ENCODE assay signal across 24 cellular contexts in the genomic region with DNA sequence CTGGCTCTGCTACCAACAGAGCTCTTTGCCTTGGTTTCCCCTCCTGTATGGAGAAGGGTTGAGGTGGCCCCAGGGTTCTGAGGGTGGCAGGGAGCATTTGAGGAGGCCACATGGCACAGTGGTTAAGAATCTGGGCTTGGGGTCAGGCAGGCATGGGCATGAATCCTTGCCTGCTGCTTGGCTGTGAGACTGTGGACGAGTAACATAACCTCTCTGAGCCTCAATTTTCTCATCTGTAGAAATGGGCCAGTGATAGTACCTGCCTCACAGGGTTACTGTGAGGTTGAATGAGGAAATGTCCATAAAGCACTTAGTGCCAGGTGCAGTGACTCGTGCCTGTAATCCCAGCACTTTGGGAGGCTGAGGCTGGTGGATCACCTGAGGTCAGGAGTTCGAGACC. TPM values are rescaled to one million over a fixed set of nuclear protein-coding genes. Genes with fewer than 3 reads are reported as not detected.
DNase-seq lines count a peak whose midpoint lies in the region; ATAC-seq, FAIRE-seq and TF ChIP-seq lines count a peak whose summit lies in the region.
"Had no signal": no experiment of that assay in that cellular context is flagged by ENCODE, and none has a peak within 500 bp of the region (broad histone marks: within the 10 kb centered on the region; RNA-seq: fewer than 3 reads in every experiment).

No MANE protein-coding gene starts in this region.

- POLR2A ChIA-PET in H1 (lab: Charles Lee; ENCODE audit: partially characterized antibody), result interaction anchor here (3.0 to 9.3 kb wide), 3 partner anchors 9 to 16 kb away, joined by 12 to 122 read pairs (median 47); no protein-coding TSS in a partner anchor
- POLR2A ChIA-PET in CD4-positive, alpha-beta T cell (lab: Charles Lee), result no interaction called here

- in situ Hi-C loops in transverse colon (cut with MboI; ENCODE audit: low pct_ligation_motif_present in 1 of 4, low pct_unique_long_range_greater_than_20kb in 1 of 4, low sequenced_read_pairs in 3 of 4), result no loop called here

- no peaks in the 10 kb centered on the region for H3K27me3 Mint-ChIP-seq in CD4-positive, alpha-beta T cell
- H3K27me3 Mint-ChIP-seq: activated naive CD8-positive, alpha-beta T cell treated with anti-CD3 and anti-CD28 coated beads, Interleukin-2, amount 50 U/mL, for 24 hours; activated T-helper 17 cell treated with anti-CD3 and anti-CD28 coated beads, Interleukin-2, amount 50 U/mL, for 72 hours; B cell; stimulated activated naive CD8-positive, alpha-beta T cell treated with anti-CD3 and anti-CD28 coated beads, Interleukin-15, amount 100 ng/mL, for 72 hours had no signal

- no peak overlapping the region for H4K5ac ChIP-seq in H1 (ENCODE audit: insufficient read length, low read depth, low read length)

- H2BK5ac ChIP-seq in H1 (ENCODE audit: low read depth, low read length), result 0 out of 2 replicates have a peak overlapping the region, but pooled peaks have one; percentile 71

- no peak overlapping the region for H3K4ac ChIP-seq in H1 (replicated peaks; ENCODE audit: insufficient read length, low read depth, low read length)

- no peaks in the 10 kb centered on the region for H3K27me3 ChIP-seq in heart left ventricle
- H3K27me3 ChIP-seq in H1 (replicated peaks in 1 of 4; ENCODE audit: control insufficient read depth in 3 of 4, extremely low read depth in 1 of 4, insufficient read depth in 3 of 4, low read length in 3 of 4), result no peaks in the 10 kb centered on the region
- no peaks in the 10 kb centered on the region for H3K27me3 ChIP-seq in psoas muscle (ENCODE audit: insufficient read depth in 3 of 3, low read length in 2 of 3)
- no peaks in the 10 kb centered on the region for H3K27me3 ChIP-seq in transverse colon
- no peaks in the 10 kb centered on the region for H3K27me3 ChIP-seq in CD4-positive, alpha-beta T cell (ENCODE audit: control insufficient read depth, insufficient read depth, low read length)
- H3K27me3 ChIP-seq: SJSA1 had no signal

- H3K4me3 Mint-ChIP-seq in CD4-positive, alpha-beta T cell, result no peak overlapping the region
- H3K4me3 Mint-ChIP-seq: activated naive CD8-positive, alpha-beta T cell treated with anti-CD3 and anti-CD28 coated beads, Interleukin-2, amount 50 U/mL, for 24 hours; activated T-helper 17 cell treated with anti-CD3 and anti-CD28 coated beads, Interleukin-2, amount 50 U/mL, for 72 hours; B cell; stimulated activated naive CD8-positive, alpha-beta T cell treated with anti-CD3 and anti-CD28 coated beads, Interleukin-15, amount 100 ng/mL, for 72 hours; T-helper 2 cell treated with Interferon-gamma antibody and Interleukin-4, amounts not matched to agents 5 μg/mL and 100 μg/mL, for 36 hours had no signal

- H3K9me3 Mint-ChIP-seq in CD4-positive, alpha-beta T cell, result no peaks in the 10 kb centered on the region
- H3K9me3 Mint-ChIP-seq: activated naive CD8-positive, alpha-beta T cell treated with anti-CD3 and anti-CD28 coated beads, Interleukin-2, amount 50 U/mL, for 24 hours; activated T-helper 17 cell treated with anti-CD3 and anti-CD28 coated beads, Interleukin-2, amount 50 U/mL, for 72 hours; stimulated activated naive CD8-positive, alpha-beta T cell treated with anti-CD3 and anti-CD28 coated beads, Interleukin-15, amount 100 ng/mL, for 72 hours; T-helper 2 cell treated with Interferon-gamma antibody and Interleukin-4, amounts not matched to agents 5 μg/mL and 100 μg/mL, for 36 hours had no signal

- whole genome bisulfite sequencing in heart left ventricle, 4 donors, result 80 to 92% (median 88%) methylated on average over 2 to 3 of the region's 3 CpGs
- WGBS in H1 (ENCODE audit: extremely low coverage in 1 of 2, insufficient coverage in 1 of 2, insufficient read length in 1 of 2, insufficient replicate concordance in 2 of 2, low coverage in 1 of 2, low lambda C conversion rate in 2 of 2, missing lambda C conversion rate in 1 of 2), 2 experiments, result 83% methylated on average over 3 of the region's 3 CpGs; no CpG with 5 or more reads in 1 of the 2 experiments
- WGBS in psoas muscle, 3 donors, result 69 to 77% (median 73%) methylated on average over 3 of the region's 3 CpGs
- 87% methylated on average over 3 of the region's 3 CpGs; no CpG with 5 or more reads in 1 of the 2 donors for WGBS in transverse colon (ENCODE audit: low coverage in 1 of 2), 2 donors

- no peaks in the 10 kb centered on the region for H3K36me3 Mint-ChIP-seq in CD4-positive, alpha-beta T cell (ENCODE audit: low read depth)

- no peak overlapping the region for H3K56ac ChIP-seq in H1 (replicated peaks; ENCODE audit: insufficient read length, low read depth, low read length)

- no peak overlapping the region for H3K18ac ChIP-seq in H1 (ENCODE audit: extremely low read depth, low read length)

- DNase-seq in heart left ventricle (no peak), left ventricle myocardium superior (no peak), H1 (ENCODE audit: low read depth in 1 of 2, low spot score in 2 of 2) (no peak), psoas muscle (no peak), transverse colon (no peak), kidney glomerular epithelial cell (lab: John Stamatoyannopoulos, UW) (no peak)
- no peak for DNase-seq in CD4-positive, alpha-beta T cell
- DNase-seq: 8988T; activated naive CD8-positive, alpha-beta T cell treated with anti-CD3 and anti-CD28 coated beads, Interleukin-2, amount 50 U/mL, for 24 hours; Kasumi-1; NCI-H1105; NCI-H2107; NCI-H526 treated with DMSO at 0.1 percent for 48 hours; OCI-M1; stimulated activated CD4-positive, alpha-beta T cell treated with anti-CD3 and anti-CD28 coated beads, Interleukin-2, amount 100 ng/mL, for 24 hours; stimulated activated naive CD8-positive, alpha-beta T cell treated with anti-CD3 and anti-CD28 coated beads, Interleukin-15, amount 100 ng/mL, for 72 hours had no signal

- no peak for FAIRE-seq in H1 (lab: Jason Lieb, UNC)
- FAIRE-seq: G401.6 had no signal

- H2BK120ac ChIP-seq in H1 (replicated peaks; ENCODE audit: low read depth, low read length), result no peak overlapping the region

- no peak for TF ChIP-seq CTCF in heart left ventricle (IDR thresholded peaks at IDR 0.05)
- TF ChIP-seq CTCF in H1 (IDR thresholded peaks at IDR 0.05; ENCODE audit: control extremely low read depth in 1 of 3, insufficient read depth in 1 of 3, low read depth in 1 of 3, low read length in 3 of 3), result no peak
- no peak for TF ChIP-seq CTCF in psoas muscle (IDR thresholded peaks at IDR 0.05)
- no peak for TF ChIP-seq CTCF in transverse colon (IDR thresholded peaks at IDR 0.05)
- no peak for TF ChIP-seq CTCF in CD4-positive, alpha-beta T cell (IDR thresholded peaks at IDR 0.05)

- H3K9me3 ChIP-seq in heart left ventricle, result no peaks in the 10 kb centered on the region
- H3K9me3 ChIP-seq in H1 (ENCODE audit: insufficient read depth in 2 of 2, low read depth in 1 of 2, low read length in 1 of 2), result no peaks in the 10 kb centered on the region
- H3K9me3 ChIP-seq in psoas muscle, result no peaks in the 10 kb centered on the region
- no peaks in the 10 kb centered on the region for H3K9me3 ChIP-seq in transverse colon
- no peaks in the 10 kb centered on the region for H3K9me3 ChIP-seq in CD4-positive, alpha-beta T cell (ENCODE audit: control insufficient read depth, low read length)
- H3K9me3 ChIP-seq: mucosa of descending colon, SJSA1 had no signal

- no peak overlapping the region for H2BK12ac ChIP-seq in H1 (ENCODE audit: low read depth, low read length)

- H3K79me1 ChIP-seq in H1 (ENCODE audit: low read depth, low read length), result peaks cover 33% of the 10 kb centered on the region

- H2BK15ac ChIP-seq in H1 (ENCODE audit: low read length), result no peak overlapping the region

- no peak for TF ChIP-seq RAD21 in H1 (IDR thresholded peaks at IDR 0.05 in 1 of 2, conservative IDR thresholded peaks at IDR 0.05 in 1 of 2; ENCODE audit: low read depth in 2 of 2, low read length in 2 of 2)

- H3K4me1 ChIP-seq in heart left ventricle (peaks cover 38 to 100% (median 98%) of the 10 kb centered on the region in 12 donors), H1 (replicated peaks in 1 of 4; ENCODE audit: control insufficient read depth in 3 of 4, insufficient read depth in 4 of 4, low read length in 3 of 4) (peaks cover 14 to 25% (median 18%) of the 10 kb centered on the region in 4 experiments), psoas muscle (peaks cover 99% of the 10 kb centered on the region), transverse colon (peaks cover 43 to 81% (median 72%) of the 10 kb centered on the region in 4 donors)

- CTCF ChIA-PET in H1 (lab: Charles Lee; ENCODE audit: partially characterized antibody), result interaction anchor here (1.0 to 32.0 kb wide), 5 partner anchors 2 to 59 kb away, joined by 3 to 571 read pairs (median 229); a partner anchor contains a TSS
- CTCF ChIA-PET in CD4-positive, alpha-beta T cell (lab: Charles Lee), result no interaction called here

- H3K9ac ChIP-seq in H1 (replicated peaks in 1 of 4; ENCODE audit: extremely low read depth in 1 of 4, low read depth in 3 of 4, low read length in 3 of 4), result no peak overlapping the region

- no peak for ATAC-seq in heart left ventricle
- no peak for ATAC-seq in left ventricle myocardium superior
- no peak for ATAC-seq in psoas muscle
- ATAC-seq in GM21737 (IDR thresholded peaks at IDR 0.05; ENCODE audit: unreplicated experiment), result no peak
- ATAC-seq in CD4-positive, alpha-beta T cell (ENCODE audit: poor library complexity), result no peak
- ATAC-seq: activated CD4-positive, CD25-positive, alpha-beta regulatory T cell treated with anti-CD3 and anti-CD28 coated beads, Interleukin-2, amount 50 U/mL, for 24 hours; activated naive CD8-positive, alpha-beta T cell treated with anti-CD3 and anti-CD28 coated beads, Interleukin-2, amount 50 U/mL, for 24 hours; activated T-helper 17 cell treated with anti-CD3 and anti-CD28 coated beads, Interleukin-2, amount 50 U/mL, for 72 hours; mucosa of descending colon; stimulated activated naive CD8-positive, alpha-beta T cell treated with anti-CD3 and anti-CD28 coated beads, Interleukin-15, amount 100 ng/mL, for 72 hours had no signal

- H3K27ac Mint-ChIP-seq in CD4-positive, alpha-beta T cell, result no peak overlapping the region
- H3K27ac Mint-ChIP-seq: activated naive CD8-positive, alpha-beta T cell treated with anti-CD3 and anti-CD28 coated beads, Interleukin-2, amount 50 U/mL, for 24 hours; activated T-helper 17 cell treated with anti-CD3 and anti-CD28 coated beads, Interleukin-2, amount 50 U/mL, for 72 hours; B cell; stimulated activated naive CD8-positive, alpha-beta T cell treated with anti-CD3 and anti-CD28 coated beads, Interleukin-15, amount 100 ng/mL, for 72 hours; T-helper 2 cell treated with Interferon-gamma antibody and Interleukin-4, amounts not matched to agents 5 μg/mL and 100 μg/mL, for 36 hours had no signal

- TF ChIP-seq POLR2A in heart left ventricle (IDR thresholded peaks at IDR 0.05), result no peak
- no peak for TF ChIP-seq POLR2A in H1 (IDR thresholded peaks at IDR 0.05; ENCODE audit: control extremely low read depth in 1 of 2, low read depth in 2 of 2, low read length in 2 of 2)
- TF ChIP-seq POLR2A in transverse colon (IDR thresholded peaks at IDR 0.05), result no peak

- no peak overlapping the region for H3K4me3 ChIP-seq in heart left ventricle
- no peak overlapping the region for H3K4me3 ChIP-seq in H1 (ENCODE audit: extremely low read depth in 1 of 4, insufficient read depth in 2 of 4, low read depth in 3 of 4, low read length in 4 of 4)
- no peak overlapping the region for H3K4me3 ChIP-seq in psoas muscle
- H3K4me3 ChIP-seq in transverse colon, result no peak overlapping the region
- H3K4me3 ChIP-seq: mucosa of descending colon, SJSA1 had no signal

- intact Hi-C loops in heart left ventricle (cut with DNase I) (no loop called here), left ventricle myocardium superior (cut with micrococcal nuclease) (no loop called here), psoas muscle (cut with DNase I) (no loop called here), transverse colon (cut with DNase I; ENCODE audit: low total_unique reads) (no loop called here)
- intact Hi-C loops in CD4-positive, alpha-beta T cell (cut with DNase I, micrococcal nuclease), result no loop called here

- peaks cover 16 to 97% of the 10 kb centered on the region in 2 experiments; a peak in 3 of 4 replicates for H3K79me2 ChIP-seq in H1 (ENCODE audit: control insufficient read depth in 1 of 2, insufficient read depth in 2 of 2, low read length in 2 of 2)

- H2AK5ac ChIP-seq in H1 (ENCODE audit: low read depth, low read length), result no peak overlapping the region

- H3K4me2 ChIP-seq in H1 (ENCODE audit: insufficient read depth in 1 of 2, low read depth in 2 of 2, low read length in 2 of 2), result no peak overlapping the region

- H2AFZ ChIP-seq in H1 (ENCODE audit: low read length), result no peak overlapping the region

- H4K91ac ChIP-seq in H1 (replicated peaks; ENCODE audit: insufficient read length, low read length), result no peak overlapping the region

- no peak overlapping the region for H4K8ac ChIP-seq in H1 (ENCODE audit: extremely low read depth, insufficient read depth, low read length)

- peak overlapping the region; percentile 3; the same call in 1 of the 2 replicates for H2BK20ac ChIP-seq in H1 (ENCODE audit: low read length)

- peaks cover 9 to 23% of the 10 kb centered on the region in 2 experiments for H4K20me1 ChIP-seq in H1 (replicated peaks in 1 of 2; ENCODE audit: control insufficient read depth in 1 of 2, insufficient read depth in 2 of 2, low read length in 2 of 2)

- H3K4me1 Mint-ChIP-seq in CD4-positive, alpha-beta T cell (ENCODE audit: low read depth), result no peaks in the 10 kb centered on the region
- H3K4me1 Mint-ChIP-seq: activated naive CD8-positive, alpha-beta T cell treated with anti-CD3 and anti-CD28 coated beads, Interleukin-2, amount 50 U/mL, for 24 hours; activated T-helper 17 cell treated with anti-CD3 and anti-CD28 coated beads, Interleukin-2, amount 50 U/mL, for 72 hours; stimulated activated naive CD8-positive, alpha-beta T cell treated with anti-CD3 and anti-CD28 coated beads, Interleukin-15, amount 100 ng/mL, for 72 hours had no signal

- no peak overlapping the region for H3K23ac ChIP-seq in H1 (ENCODE audit: insufficient read length)

- H3K14ac ChIP-seq in H1 (ENCODE audit: insufficient read length), result no peak overlapping the region

- H3K36me3 ChIP-seq in heart left ventricle (peaks cover 0 to 3% (median 0%) of the 10 kb centered on the region in 9 donors), H1 (ENCODE audit: control insufficient read depth in 2 of 4, insufficient read depth in 4 of 4, low read length in 3 of 4) (no peaks in the 10 kb centered on the region; a peak in 1 of 8 replicates), psoas muscle (ENCODE audit: insufficient read depth in 1 of 2, low read depth in 1 of 2) (no peaks in the 10 kb centered on the region), transverse colon (no peaks in the 10 kb centered on the region)

- TF ChIP-seq EP300 in H1 (IDR thresholded peaks at IDR 0.05; ENCODE audit: borderline replicate concordance in 1 of 2, low read depth in 2 of 2, low read length in 2 of 2), result no peak
- TF ChIP-seq EP300 in transverse colon (IDR thresholded peaks at IDR 0.05; ENCODE audit: low read depth), result no peak

- H3K27ac ChIP-seq in heart left ventricle (peak overlapping the region in 10 of 12 donors; percentile 14 to 89 (median 82)), H1 (ENCODE audit: low read depth, low read length) (no peak overlapping the region), psoas muscle (peak overlapping the region; percentile 86), transverse colon (peak overlapping the region; percentile 15 to 85 (median 76))
- H3K27ac ChIP-seq in CD4-positive, alpha-beta T cell (ENCODE audit: low read depth, low read length), result no peak overlapping the region
- H3K27ac ChIP-seq: SJSA1 had no signal

- H3K23me2 ChIP-seq in H1 (ENCODE audit: low read depth, low read length), result no peaks in the 10 kb centered on the region; the same call in 1 of the 2 replicates

RNA-seq across cellular contexts. Expression of a gene that starts 5.1 kb away (rescaled TPM):
- total RNA-seq in heart left ventricle, result 100 to 1,000 TPM in 2 of 9 donors, 10 to 100 TPM in 7; 50.2 to 156 (median 68.5) TPM
- polyA plus RNA-seq in heart left ventricle, result 10 to 100 TPM; 32.1 to 53.5 TPM
- 57.9 TPM for total RNA-seq in left ventricle myocardium superior
- 70.1 and 72.0 TPM in 2 replicates for total RNA-seq in H1 (2021; fragmentation: NEBNext Ultra II Directional; extraction: Animal tissue kit (Norgen Biotek cat#: 25700))
- polyA plus RNA-seq in H1 (2011; rRNA removed), result 27.0 and 37.7 TPM in 2 replicates
- 21.2 TPM for polyA plus RNA-seq in H1 (2011; cell fraction: cytosol; rRNA removed)
- polyA plus RNA-seq in H1 (2011; cell fraction: nucleus; rRNA removed), result 50.8 TPM
- polyA plus RNA-seq in H1 (2012, experiment 1 of 2), result 28.7 to 34.5 TPM (median 31.7 TPM) in 4 replicates
- polyA plus RNA-seq in H1 (2012, experiment 2 of 2), result 30.3 TPM
- 30.1 TPM for polyA plus RNA-seq in H1 (2013, experiment 1 of 2)
- 32.9 TPM for polyA plus RNA-seq in H1 (2013, experiment 2 of 2)
- 41.4 and 47.8 TPM in 2 replicates for polyA minus RNA-seq in H1 (2011; rRNA and poly(A)+ RNA removed)
- polyA minus RNA-seq in H1 (2011; cell fraction: cytosol; rRNA and poly(A)+ RNA removed), result 32.1 TPM
- 37.9 TPM for polyA minus RNA-seq in H1 (2011; cell fraction: nucleus; rRNA and poly(A)+ RNA removed)
- 10 to 100 TPM; 30.1 to 40.2 (median 36.6) TPM for total RNA-seq in psoas muscle
- polyA plus RNA-seq in psoas muscle, result 10 to 100 TPM; 11.0 to 22.5 (median 13.2) TPM
- total RNA-seq in transverse colon, result 100 to 1,000 TPM in 1 of 4 donors, 10 to 100 TPM in 3; 68.8 to 104 (median 96.4) TPM
- total RNA-seq in CD4-positive, alpha-beta T cell, result 1 to 10 TPM; 1.1 to 1.6 TPM

RNA-seq across cellular contexts. Expression of a gene that starts 53.3 kb away (rescaled TPM):
- 1,000 to 10,000 TPM; 1,031 to 1,428 (median 1,294) TPM for total RNA-seq in heart left ventricle
- polyA plus RNA-seq in heart left ventricle, result 1,000 to 10,000 TPM; 1,822 to 3,474 TPM
- total RNA-seq in left ventricle myocardium superior, result 1,255 TPM
- total RNA-seq in H1 (2021; fragmentation: NEBNext Ultra II Directional; extraction: Animal tissue kit (Norgen Biotek cat#: 25700)), result 2,548 and 2,599 TPM in 2 replicates
- polyA plus RNA-seq in H1 (2011; rRNA removed), result 5,579 and 6,423 TPM in 2 replicates
- polyA plus RNA-seq in H1 (2011; cell fraction: cytosol; rRNA removed), result 6,153 TPM
- 2,076 TPM for polyA plus RNA-seq in H1 (2011; cell fraction: nucleus; rRNA removed)
- polyA plus RNA-seq in H1 (2012, experiment 1 of 2), result 3,315 to 4,827 TPM (median 4,072 TPM) in 4 replicates
- 7,349 TPM for polyA plus RNA-seq in H1 (2012, experiment 2 of 2)
- 3,849 TPM for polyA plus RNA-seq in H1 (2013, experiment 1 of 2)
- polyA plus RNA-seq in H1 (2013, experiment 2 of 2), result 4,074 TPM
- 913 and 940 TPM in 2 replicates for polyA minus RNA-seq in H1 (2011; rRNA and poly(A)+ RNA removed)
- polyA minus RNA-seq in H1 (2011; cell fraction: cytosol; rRNA and poly(A)+ RNA removed), result 455 TPM
- polyA minus RNA-seq in H1 (2011; cell fraction: nucleus; rRNA and poly(A)+ RNA removed), result 375 TPM
- total RNA-seq in psoas muscle, result 1,000 to 10,000 TPM in 3 of 4 donors, 100 to 1,000 TPM in 1; 977 to 1,443 (median 1,285) TPM
- 1,000 to 10,000 TPM; 1,999 to 3,049 (median 2,406) TPM for polyA plus RNA-seq in psoas muscle
- 1,000 to 10,000 TPM; 1,179 to 2,387 (median 1,878) TPM for total RNA-seq in transverse colon
- 1,000 to 10,000 TPM; 5,224 to 5,317 TPM for total RNA-seq in CD4-positive, alpha-beta T cell

Comparison
In these comparisons a context has a peak if more than half of its experiments do, and no peak if none do; other contexts are left out.
1. H3K27ac ChIP-seq: peak in heart left ventricle (10 of 12), psoas muscle (single experiment) and transverse colon (4 of 4); none in H1 (single experiment) and CD4-positive, alpha-beta T cell (single experiment).
2. RNA of a gene that starts 5.1 kb away (total RNA-seq): 68.8 to 104 TPM in transverse colon, 70.1 to 72.0 TPM in H1, 50.2 to 156 TPM in heart left ventricle, 57.9 TPM in left ventricle myocardium superior (single experiment) and 30.1 to 40.2 TPM in psoas muscle; 1.1 to 1.6 TPM in CD4-positive, alpha-beta T cell; every median in the first group is over 10 times any median in the second.